In the genomic region with DNA sequence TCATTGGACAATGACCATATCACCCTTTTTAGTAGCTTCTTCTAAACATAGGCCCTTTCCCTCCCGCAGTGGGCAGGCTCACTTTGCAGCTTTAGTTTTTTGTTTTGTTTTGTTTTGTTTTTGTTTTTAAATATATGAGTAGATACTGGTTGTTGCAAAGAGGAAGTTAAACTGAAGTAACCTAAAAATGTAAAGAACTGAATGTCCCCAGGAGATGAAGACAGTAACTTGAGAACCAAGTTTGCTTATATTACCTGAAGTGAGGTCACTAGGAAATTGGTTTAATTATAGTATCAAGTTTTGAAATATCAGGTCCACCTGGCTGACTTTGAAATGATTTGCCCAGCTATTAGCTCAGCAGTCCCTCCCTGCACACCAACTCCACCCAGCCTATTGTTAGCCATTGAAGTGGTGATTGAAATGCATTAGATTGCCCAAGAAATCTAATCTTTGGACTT, we compare ENCODE assay signal across 1 cellular context.
TF ChIP-seq lines count a peak whose summit lies in the region.

No MANE protein-coding gene starts in this region.

TF ChIP-seq in GM23338, 12 proteins besides CTCF, POLR2A, EP300 and RAD21 (continued from another document):
- no peak for TF ChIP-seq ETS1 (IDR thresholded peaks at IDR 0.05)
- TF ChIP-seq ZNF462 (CRISPR knock-in tag; IDR thresholded peaks at IDR 0.05): no peak
